In genomic region chr6:41073203-41073967, GRCh38 we compare ENCODE assay signal across 8 cellular contexts. TPM values are rescaled to one million over a fixed set of nuclear protein-coding genes. Genes with fewer than 3 reads are reported as not detected.
DNase-seq lines count a peak whose midpoint lies in the region; ATAC-seq and TF ChIP-seq lines count a peak whose summit lies in the region.

No MANE protein-coding gene starts in this region.

- DNase-seq in NCI-H146 (lab: John Stamatoyannopoulos, UW) (peak; percentile 92), T-helper 22 cell (ENCODE audit: low read depth) (peak; percentile 73), ascending aorta (ENCODE audit: low spot score in 2 of 2) (peak; percentile 44 to 91), hepatic stellate cell (ENCODE audit: low spot score) (peak; percentile 67), retina (peak; percentile 87)

- H3K27ac ChIP-seq in ascending aorta, result peak overlapping the region; percentile 98 to 100

- peaks cover 10 to 27% of the 10 kb centered on the region in 2 donors for H3K4me1 ChIP-seq in ascending aorta

- H3K36me3 ChIP-seq in ascending aorta, result peaks cover 4 to 9% of the 10 kb centered on the region in 2 donors

- ATAC-seq in HG02763 (IDR thresholded peaks at IDR 0.05; ENCODE audit: unreplicated experiment) (peak; percentile 25), GM18858 (IDR thresholded peaks at IDR 0.05; ENCODE audit: unreplicated experiment) (no peak)

- TF ChIP-seq CTCF in GM12875 (IDR thresholded peaks at IDR 0.05; ENCODE audit: borderline replicate concordance, insufficient read depth, low read depth, low read length) (peak; percentile 43), ascending aorta (IDR thresholded peaks at IDR 0.05) (peak; percentile 19 to 62 (median 25))

- peak overlapping the region; percentile 90 for H3K4me3 ChIP-seq in GM12875 (ENCODE audit: low read depth, low read length)
- H3K4me3 ChIP-seq in ascending aorta, result peak overlapping the region; percentile 80 to 86

- H3K9me3 ChIP-seq in ascending aorta, result no peaks in the 10 kb centered on the region

- no peaks in the 10 kb centered on the region for H3K27me3 ChIP-seq in ascending aorta

- intact Hi-C loops in ascending aorta (cut with DNase I), result loop anchor here (2.0 to 10.0 kb wide), 9 partner anchors 176 to 1959 kb away; partner anchors contain the start of genes CCND3, SAYSD1, TFEB and TOMM6

RNA-seq across cellular contexts. Expression of gene NFYA, which starts 0.6 kb away (rescaled TPM):
- 10.4 TPM for total RNA-seq in ascending aorta

RNA-seq across cellular contexts. Expression of gene OARD1, which starts 1.2 kb away (rescaled TPM):
- total RNA-seq in ascending aorta, result not detected

RNA-seq across cellular contexts. Expression of gene APOBEC2, which starts 20.4 kb away (rescaled TPM):
- not detected for total RNA-seq in ascending aorta

RNA-seq across cellular contexts. Expression of gene TSPO2, which starts 31.1 kb away (rescaled TPM):
- not detected for total RNA-seq in ascending aorta

RNA-seq across cellular contexts. Expression of gene UNC5CL, which starts 34.4 kb away (rescaled TPM):
- 0.53 TPM for total RNA-seq in ascending aorta
